ENCODE assay signal across 1 cellular context in the genomic region with DNA sequence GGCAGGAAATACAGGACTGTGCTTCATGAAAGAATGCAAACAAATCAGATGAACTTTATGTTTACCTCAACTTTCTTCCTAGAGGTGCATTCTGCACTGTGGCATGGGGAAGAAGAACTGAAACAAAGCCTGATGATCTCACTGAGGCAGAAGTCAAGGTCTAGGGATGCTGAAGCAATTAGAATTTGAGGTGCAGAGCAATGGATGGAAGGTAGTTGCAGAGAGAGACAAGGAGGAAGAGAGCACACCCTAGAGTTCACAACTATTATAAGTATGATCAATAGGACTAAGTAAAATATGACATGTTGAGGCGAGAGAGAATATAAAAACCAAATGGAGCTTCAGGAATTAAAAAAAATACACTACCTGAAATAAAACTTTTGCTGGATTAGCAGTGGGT.
TF ChIP-seq lines count a peak whose summit lies in the region.

No MANE protein-coding gene starts in this region.

TF ChIP-seq in GM23338, 12 proteins besides CTCF, POLR2A, EP300 and RAD21 (continued from another document):
- TF ChIP-seq, protein P1, sequence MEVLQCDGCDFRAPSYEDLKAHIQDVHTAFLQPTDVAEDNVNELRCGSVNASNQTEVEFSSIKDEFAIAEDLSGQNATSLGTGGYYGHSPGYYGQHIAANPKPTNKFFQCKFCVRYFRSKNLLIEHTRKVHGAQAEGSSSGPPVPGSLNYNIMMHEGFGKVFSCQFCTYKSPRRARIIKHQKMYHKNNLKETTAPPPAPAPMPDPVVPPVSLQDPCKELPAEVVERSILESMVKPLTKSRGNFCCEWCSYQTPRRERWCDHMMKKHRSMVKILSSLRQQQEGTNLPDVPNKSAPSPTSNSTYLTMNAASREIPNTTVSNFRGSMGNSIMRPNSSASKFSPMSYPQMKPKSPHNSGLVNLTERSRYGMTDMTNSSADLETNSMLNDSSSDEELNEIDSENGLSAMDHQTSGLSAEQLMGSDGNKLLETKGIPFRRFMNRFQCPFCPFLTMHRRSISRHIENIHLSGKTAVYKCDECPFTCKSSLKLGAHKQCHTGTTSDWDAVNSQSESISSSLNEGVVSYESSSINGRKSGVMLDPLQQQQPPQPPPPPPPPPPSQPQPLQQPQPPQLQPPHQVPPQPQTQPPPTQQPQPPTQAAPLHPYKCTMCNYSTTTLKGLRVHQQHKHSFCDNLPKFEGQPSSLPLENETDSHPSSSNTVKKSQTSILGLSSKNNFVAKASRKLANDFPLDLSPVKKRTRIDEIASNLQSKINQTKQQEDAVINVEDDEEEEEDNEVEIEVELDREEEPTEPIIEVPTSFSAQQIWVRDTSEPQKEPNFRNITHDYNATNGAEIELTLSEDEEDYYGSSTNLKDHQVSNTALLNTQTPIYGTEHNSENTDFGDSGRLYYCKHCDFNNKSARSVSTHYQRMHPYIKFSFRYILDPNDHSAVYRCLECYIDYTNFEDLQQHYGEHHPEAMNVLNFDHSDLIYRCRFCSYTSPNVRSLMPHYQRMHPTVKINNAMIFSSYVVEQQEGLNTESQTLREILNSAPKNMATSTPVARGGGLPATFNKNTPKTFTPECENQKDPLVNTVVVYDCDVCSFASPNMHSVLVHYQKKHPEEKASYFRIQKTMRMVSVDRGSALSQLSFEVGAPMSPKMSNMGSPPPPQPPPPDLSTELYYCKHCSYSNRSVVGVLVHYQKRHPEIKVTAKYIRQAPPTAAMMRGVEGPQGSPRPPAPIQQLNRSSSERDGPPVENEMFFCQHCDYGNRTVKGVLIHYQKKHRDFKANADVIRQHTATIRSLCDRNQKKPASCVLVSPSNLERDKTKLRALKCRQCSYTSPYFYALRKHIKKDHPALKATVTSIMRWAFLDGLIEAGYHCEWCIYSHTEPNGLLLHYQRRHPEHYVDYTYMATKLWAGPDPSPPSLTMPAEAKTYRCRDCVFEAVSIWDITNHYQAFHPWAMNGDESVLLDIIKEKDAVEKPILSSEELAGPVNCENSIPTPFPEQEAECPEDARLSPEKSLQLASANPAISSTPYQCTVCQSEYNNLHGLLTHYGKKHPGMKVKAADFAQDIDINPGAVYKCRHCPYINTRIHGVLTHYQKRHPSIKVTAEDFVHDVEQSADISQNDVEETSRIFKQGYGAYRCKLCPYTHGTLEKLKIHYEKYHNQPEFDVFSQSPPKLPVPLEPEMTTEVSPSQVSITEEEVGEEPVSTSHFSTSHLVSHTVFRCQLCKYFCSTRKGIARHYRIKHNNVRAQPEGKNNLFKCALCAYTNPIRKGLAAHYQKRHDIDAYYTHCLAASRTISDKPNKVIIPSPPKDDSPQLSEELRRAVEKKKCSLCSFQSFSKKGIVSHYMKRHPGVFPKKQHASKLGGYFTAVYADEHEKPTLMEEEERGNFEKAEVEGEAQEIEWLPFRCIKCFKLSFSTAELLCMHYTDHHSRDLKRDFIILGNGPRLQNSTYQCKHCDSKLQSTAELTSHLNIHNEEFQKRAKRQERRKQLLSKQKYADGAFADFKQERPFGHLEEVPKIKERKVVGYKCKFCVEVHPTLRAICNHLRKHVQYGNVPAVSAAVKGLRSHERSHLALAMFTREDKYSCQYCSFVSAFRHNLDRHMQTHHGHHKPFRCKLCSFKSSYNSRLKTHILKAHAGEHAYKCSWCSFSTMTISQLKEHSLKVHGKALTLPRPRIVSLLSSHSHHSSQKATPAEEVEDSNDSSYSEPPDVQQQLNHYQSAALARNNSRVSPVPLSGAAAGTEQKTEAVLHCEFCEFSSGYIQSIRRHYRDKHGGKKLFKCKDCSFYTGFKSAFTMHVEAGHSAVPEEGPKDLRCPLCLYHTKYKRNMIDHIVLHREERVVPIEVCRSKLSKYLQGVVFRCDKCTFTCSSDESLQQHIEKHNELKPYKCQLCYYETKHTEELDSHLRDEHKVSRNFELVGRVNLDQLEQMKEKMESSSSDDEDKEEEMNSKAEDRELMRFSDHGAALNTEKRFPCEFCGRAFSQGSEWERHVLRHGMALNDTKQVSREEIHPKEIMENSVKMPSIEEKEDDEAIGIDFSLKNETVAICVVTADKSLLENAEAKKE (CRISPR knock-in tag; IDR thresholded peaks at IDR 0.05), result no peak
- TF ChIP-seq JUNB (IDR thresholded peaks at IDR 0.05; ENCODE audit: unreplicated experiment) (no peak), EZH2phosphoT487 (IDR thresholded peaks at IDR 0.05; ENCODE audit: unreplicated experiment) (no peak), STAT1 (IDR thresholded peaks at IDR 0.05; ENCODE audit: unreplicated experiment) (no peak)
